In the genomic region with DNA sequence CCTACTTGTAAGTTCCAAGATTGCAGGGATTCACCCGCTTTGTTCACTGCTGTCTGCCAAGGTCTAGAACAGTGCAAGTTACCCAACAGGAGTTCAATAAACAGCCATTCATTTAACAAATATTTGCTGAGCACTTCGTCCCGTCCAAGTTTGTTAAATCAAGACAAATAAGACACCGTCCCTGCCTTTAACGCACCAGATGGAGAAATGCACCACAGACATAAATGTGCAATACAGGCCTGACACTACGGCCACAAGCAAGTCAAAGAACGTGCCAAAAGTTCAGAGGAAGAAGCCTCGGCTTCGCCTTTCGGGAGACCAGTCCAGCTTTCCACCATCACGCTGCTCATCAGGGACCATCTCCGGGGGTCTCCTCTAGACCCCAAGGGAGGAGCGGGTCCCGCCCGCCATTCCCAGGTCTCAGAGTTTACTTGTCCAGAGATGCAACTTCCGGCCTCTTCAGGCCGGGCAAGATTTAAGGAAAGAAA, we compare ENCODE assay signal across 8 cellular contexts. TPM values are rescaled to one million over a fixed set of nuclear protein-coding genes. Genes with fewer than 3 reads are reported as not detected.
DNase-seq lines count a peak whose midpoint lies in the region; ATAC-seq and TF ChIP-seq lines count a peak whose summit lies in the region.

No MANE protein-coding gene starts in this region.

- H3K27me3 Mint-ChIP-seq in central memory CD8-positive, alpha-beta T cell = no peaks in the 10 kb centered on the region

- peak; percentile 7 for DNase-seq in Daoy (ENCODE audit: low read depth)
- DNase-seq in NAMALWA (ENCODE audit: low spot score) = peak; percentile 59
- no peak for DNase-seq in central memory CD8-positive, alpha-beta T cell (ENCODE audit: low spot score in 2 of 2)
- DNase-seq in lower leg skin (ENCODE audit: low spot score in 2 of 2) = peak in 1 of 2 donors; percentile 50
- no peak for DNase-seq in thyroid gland
- no peak for DNase-seq in NCI-H1092 treated with DMSO at 0.1 percent for 48 hours (lab: John Stamatoyannopoulos, UW)
- no peak for DNase-seq in effector CD4-positive, alpha-beta T cell

- TF ChIP-seq POLR2A in lower leg skin (IDR thresholded peaks at IDR 0.05) = no peak
- TF ChIP-seq POLR2A in thyroid gland (IDR thresholded peaks at IDR 0.05) = no peak

- TF ChIP-seq CTCF in lower leg skin (IDR thresholded peaks at IDR 0.05) = no peak
- no peak for TF ChIP-seq CTCF in thyroid gland (IDR thresholded peaks at IDR 0.05)

- H3K4me1 Mint-ChIP-seq in central memory CD8-positive, alpha-beta T cell = peaks cover 58% of the 10 kb centered on the region

- 0 to 2% methylated on average over 17 of the region's 17 CpGs for whole genome bisulfite sequencing in lower leg skin, 2 donors
- WGBS in thyroid gland, 2 donors = 2 to 3% methylated on average over 14 to 17 of the region's 17 CpGs

- no peaks in the 10 kb centered on the region for H3K9me3 Mint-ChIP-seq in central memory CD8-positive, alpha-beta T cell

- peaks cover 15 to 25% of the 10 kb centered on the region in 2 donors for H3K4me1 ChIP-seq in thyroid gland

- peaks cover 31% of the 10 kb centered on the region for H3K36me3 Mint-ChIP-seq in central memory CD8-positive, alpha-beta T cell (ENCODE audit: insufficient read depth)

- H3K4me3 ChIP-seq in lower leg skin (ENCODE audit: low read depth, poor library complexity, severe bottlenecking) (peak overlapping the region; percentile 55), thyroid gland (replicated peaks in 1 of 3) (peak overlapping the region; percentile 34 to 83 (median 66))

- H3K36me3 ChIP-seq in thyroid gland = peaks cover 12 to 26% of the 10 kb centered on the region in 2 donors

- peak overlapping the region; percentile 99 for H3K4me3 Mint-ChIP-seq in central memory CD8-positive, alpha-beta T cell

- H3K27ac ChIP-seq in thyroid gland = peak overlapping the region; percentile 60 to 84 (median 74)

- no peaks in the 10 kb centered on the region for H3K27me3 ChIP-seq in thyroid gland

- H3K9me3 ChIP-seq in thyroid gland = no peaks in the 10 kb centered on the region

- H3K27ac Mint-ChIP-seq in central memory CD8-positive, alpha-beta T cell (ENCODE audit: low read depth) = peak overlapping the region; percentile 90

- peak; percentile 9 for ATAC-seq in GM21447 (IDR thresholded peaks at IDR 0.05; ENCODE audit: unreplicated experiment)
- ATAC-seq in central memory CD8-positive, alpha-beta T cell (replicated peaks; ENCODE audit: extremely low read depth, poor library complexity, severe bottlenecking) = peak; percentile 11

- intact Hi-C loops in lower leg skin (cut with DNase I; ENCODE audit: low total_unique reads) (no loop called here), thyroid gland (cut with DNase I) (no loop called here)

RNA-seq across cellular contexts. Expression of a gene that starts 0.4 kb away (rescaled TPM):
- total RNA-seq in Daoy (2014; rRNA removed; shearing (Covaris generic)) = 15.9 and 19.6 TPM in 2 replicates
- total RNA-seq in lower leg skin (10 to 100 TPM; 13.3 to 18.3 (median 16.7) TPM), thyroid gland (10 to 100 TPM in 2 of 4 donors, 1 to 10 TPM in 2; 5.3 to 19.9 (median 13.3) TPM)

RNA-seq across cellular contexts. Expression of a gene that starts 0.6 kb away (rescaled TPM):
- 93.6 and 133 TPM in 2 replicates for total RNA-seq in Daoy (2014; rRNA removed; shearing (Covaris generic))
- total RNA-seq in lower leg skin (100 to 1,000 TPM; 266 to 369 (median 326) TPM), thyroid gland (100 to 1,000 TPM in 3 of 4 donors, 10 to 100 TPM in 1; 48.1 to 166 (median 140) TPM)

Comparison
In these comparisons a context has a peak if more than half of its experiments do, and no peak if none do; other contexts are left out.
1. DNase-seq: peak in Daoy (single experiment) and NAMALWA (single experiment); none in central memory CD8-positive, alpha-beta T cell (0 of 2), thyroid gland (0 of 2), NCI-H1092 treated with DMSO at 0.1 percent for 48 hours (single experiment) and effector CD4-positive, alpha-beta T cell (single experiment).